ENCODE assay signal across 10 cellular contexts in the genomic region with DNA sequence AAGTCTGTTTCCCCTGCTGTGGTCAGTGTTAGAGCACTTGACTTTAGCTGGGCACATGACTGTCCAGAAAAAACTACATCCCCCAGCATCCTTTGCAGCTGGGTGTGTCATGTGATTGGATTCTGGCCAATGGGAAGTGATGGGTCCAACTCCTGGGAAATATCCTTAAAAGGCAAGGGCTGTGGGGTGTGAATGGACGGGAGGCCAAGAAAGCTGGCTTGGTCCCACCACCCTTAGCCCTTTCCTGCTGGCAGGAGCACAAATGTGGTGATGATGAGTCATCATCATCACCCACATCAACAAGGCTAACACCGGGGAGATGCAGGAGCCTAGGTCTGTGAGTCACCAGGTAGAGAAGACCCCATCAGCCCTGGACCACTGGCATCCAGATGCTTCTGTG.
A peak's percentile ranks its signal among the peaks of the same experiment; 100 is the strongest.
DNase-seq lines count a peak whose midpoint lies in the region; ATAC-seq, FAIRE-seq and TF ChIP-seq lines count a peak whose summit lies in the region.
"Had no signal": no experiment of that assay in that cellular context is flagged by ENCODE, and none has a peak within 500 bp of the region (broad histone marks: within the 10 kb centered on the region; RNA-seq: fewer than 3 reads in every experiment).

No MANE protein-coding gene starts in this region.

- H3K27ac ChIP-seq in endodermal cell (ENCODE audit: low read depth, low read length), result peak overlapping the region; percentile 45

- H3K27ac Mint-ChIP-seq in endodermal cell, result no peak overlapping the region
- peak overlapping the region in 2 of 3 experiments; percentile 33 to 77 for H3K27ac Mint-ChIP-seq in nephron

- no peak overlapping the region for H3K4me3 ChIP-seq in endodermal cell (ENCODE audit: low read length)
- H3K4me3 ChIP-seq: smooth muscle cell had no signal

- H3K4me3 Mint-ChIP-seq in endodermal cell (no peak overlapping the region), nephron (no peak overlapping the region)

- TF ChIP-seq CTCF in endodermal cell (conservative IDR thresholded peaks at IDR 0.05), result no peak
- no peak for TF ChIP-seq CTCF in nephron (IDR thresholded peaks at IDR 0.05; ENCODE audit: unreplicated experiment in 3 of 3)

- H3K9me3 ChIP-seq in endodermal cell (ENCODE audit: control insufficient read depth, low read length), result peaks cover 6% of the 10 kb centered on the region

- no peaks in the 10 kb centered on the region for H3K4me1 Mint-ChIP-seq in endodermal cell
- H3K4me1 Mint-ChIP-seq in nephron, result peaks cover 25% of the 10 kb centered on the region

- H3K9me3 Mint-ChIP-seq in endodermal cell (peaks cover 5% of the 10 kb centered on the region), nephron (peaks cover 4% of the 10 kb centered on the region)

- H3K9ac ChIP-seq in endodermal cell (ENCODE audit: extremely low read depth, low read length, poor library complexity, severe bottlenecking), result no peak overlapping the region

- no peaks in the 10 kb centered on the region for H3K4me1 ChIP-seq in endodermal cell (ENCODE audit: control insufficient read depth, insufficient read depth, low read length)

- DNase-seq in ELR (ENCODE audit: low read depth) (peak; percentile 84), NCI-H226 (peak; percentile 70), endodermal cell (peak; percentile 90), NCI-H748 treated with DMSO at 0.1 percent for 48 hours (lab: John Stamatoyannopoulos, UW) (no peak), frontal cortex (ENCODE audit: low spot score in 2 of 2) (no peak)
- DNase-seq: effector memory CD4-positive, alpha-beta T cell had no signal

- 68% methylated on average over 2 of the region's 2 CpGs; no CpG with 5 or more reads in 1 of the 2 experiments for WGBS in endodermal cell (ENCODE audit: insufficient coverage in 1 of 2, insufficient read length in 1 of 2), 2 experiments

- H3K36me3 ChIP-seq in endodermal cell (ENCODE audit: control insufficient read depth, insufficient read depth, low read length), result no peaks in the 10 kb centered on the region

- H3K36me3 Mint-ChIP-seq in endodermal cell (ENCODE audit: low read depth) (no peaks in the 10 kb centered on the region), nephron (ENCODE audit: low read depth) (no peaks in the 10 kb centered on the region)

- H3K27me3 Mint-ChIP-seq in endodermal cell (ENCODE audit: insufficient read depth), result peaks cover 8% of the 10 kb centered on the region
- peaks cover 15% of the 10 kb centered on the region for H3K27me3 Mint-ChIP-seq in nephron (ENCODE audit: low read depth)

- FAIRE-seq in frontal cortex (lab: Jason Lieb, UNC), result no peak

- ATAC-seq in HG03342 (IDR thresholded peaks at IDR 0.05; ENCODE audit: unreplicated experiment) (no peak), GM21786 (IDR thresholded peaks at IDR 0.05; ENCODE audit: unreplicated experiment) (no peak)

- no peaks in the 10 kb centered on the region for H3K27me3 ChIP-seq in endodermal cell (ENCODE audit: control insufficient read depth, insufficient read depth, low read length, poor library complexity, severe bottlenecking)

Comparison
In these comparisons a context has a peak if more than half of its experiments do, and no peak if none do; other contexts are left out.
1. DNase-seq: peak in ELR (single experiment), NCI-H226 (single experiment) and endodermal cell (single experiment); none in NCI-H748 treated with DMSO at 0.1 percent for 48 hours (single experiment) and frontal cortex (0 of 2).